In the genomic region with DNA sequence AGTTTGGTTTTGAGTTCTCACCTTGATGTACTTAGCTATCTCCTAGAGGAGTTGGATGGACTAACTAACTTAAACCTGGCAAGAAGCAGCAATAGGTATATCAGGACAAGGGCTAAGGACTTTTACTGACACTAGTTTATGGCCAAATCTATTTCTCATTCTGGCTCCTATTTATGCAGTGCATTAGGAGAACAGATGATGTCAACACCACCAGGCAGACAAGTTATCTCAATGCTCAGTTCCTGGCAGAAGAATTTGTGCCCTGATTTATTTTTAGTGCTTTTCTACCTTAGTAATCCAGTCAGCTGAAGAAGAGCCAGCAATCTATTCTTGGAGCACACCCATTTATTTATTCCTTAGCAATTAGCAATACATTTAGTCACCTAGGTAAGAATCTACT, we compare ENCODE assay signal across 15 cellular contexts. TPM values are rescaled to one million over a fixed set of nuclear protein-coding genes. Genes with fewer than 3 reads are reported as not detected.
DNase-seq lines count a peak whose midpoint lies in the region; ATAC-seq and TF ChIP-seq lines count a peak whose summit lies in the region.
"Had no signal": no experiment of that assay in that cellular context is flagged by ENCODE, and none has a peak within 500 bp of the region (broad histone marks: within the 10 kb centered on the region; RNA-seq: fewer than 3 reads in every experiment).

No MANE protein-coding gene starts in this region.

- intact Hi-C loops in uterus (cut with DNase I; ENCODE audit: low total_unique reads): no loop called here
- intact Hi-C loops in sciatic nerve (cut with DNase I): no loop called here

- peaks cover 0 to 12% of the 10 kb centered on the region in 2 donors for H3K4me1 ChIP-seq in uterus
- H3K4me1 ChIP-seq: upper lobe of left lung had no signal

- TF ChIP-seq POLR2A in uterus (IDR thresholded peaks at IDR 0.05): no peak

- no peak overlapping the region for H3K4me3 ChIP-seq in uterus
- H3K4me3 ChIP-seq: MG63, mucosa of descending colon, upper lobe of left lung had no signal

- DNase-seq in NCI-H2227 treated with DMSO at 0.1 percent for 48 hours (lab: John Stamatoyannopoulos, UW) (peak; percentile 1), NCI-H2227 (lab: John Stamatoyannopoulos, UW; ENCODE audit: unreplicated experiment) (no peak), fibroblast of gingiva (ENCODE audit: low read depth) (peak; percentile 29), myocyte (ENCODE audit: low read depth) (peak; percentile 84), uterus (no peak), sciatic nerve (ENCODE audit: low spot score) (no peak), NCI-H1092 treated with DMSO at 0.1 percent for 48 hours (lab: John Stamatoyannopoulos, UW) (no peak), NCI-H1417 (lab: John Stamatoyannopoulos, UW) (no peak)
- DNase-seq: 8988T, MG63, mucosa of descending colon, NCI-H345, upper lobe of left lung had no signal

- H3K27ac ChIP-seq in uterus: peak overlapping the region; percentile 59 to 78
- H3K27ac ChIP-seq: upper lobe of left lung had no signal

- H3K36me3 ChIP-seq in uterus: no peaks in the 10 kb centered on the region
- H3K36me3 ChIP-seq: MG63, upper lobe of left lung had no signal

- no peak for TF ChIP-seq CTCF in uterus (IDR thresholded peaks at IDR 0.05)

- ATAC-seq in sciatic nerve: no peak
- ATAC-seq: activated naive CD4-positive, alpha-beta T cell treated with anti-CD3 and anti-CD28 coated beads, Interleukin-2, amount 50 U/mL, for 72 hours; mucosa of descending colon; Panc1 had no signal

- H3K9me3 ChIP-seq in uterus: no peaks in the 10 kb centered on the region
- H3K9me3 ChIP-seq: MG63, mucosa of descending colon, upper lobe of left lung had no signal

- H3K27me3 ChIP-seq in uterus: no peaks in the 10 kb centered on the region
- H3K27me3 ChIP-seq: MG63, upper lobe of left lung had no signal

RNA-seq across cellular contexts. Expression of a gene that starts 30.7 kb away (rescaled TPM):
- total RNA-seq in myocyte (1.7 and 23.8 TPM in 2 replicates), uterus (1 to 10 TPM in 3 of 4 donors, under 1 TPM in 1; 0.51 to 2.7 (median 1.1) TPM), sciatic nerve (10.9 TPM)
- polyA plus RNA-seq in myocyte (2012): 1.00 TPM
- total RNA-seq: activated naive CD4-positive, alpha-beta T cell treated with anti-CD3 and anti-CD28 coated beads, Interleukin-2, amount 50 U/mL, for 72 hours; upper lobe of left lung had no signal

RNA-seq across cellular contexts. Expression of a gene that starts 52.3 kb away (rescaled TPM):
- total RNA-seq in myocyte: not detected in 2 replicates
- 0.04 TPM for polyA plus RNA-seq in myocyte (2012)
- total RNA-seq in uterus: not detected
- not detected for total RNA-seq in sciatic nerve
- total RNA-seq: mucosa of descending colon, upper lobe of left lung had no signal

Comparison
In these comparisons a context has a peak if more than half of its experiments do, and no peak if none do; other contexts are left out.
1. DNase-seq: peak in NCI-H2227 treated with DMSO at 0.1 percent for 48 hours (single experiment), fibroblast of gingiva (single experiment) and myocyte (single experiment); none in NCI-H2227 (single experiment), uterus (0 of 2), sciatic nerve (single experiment), NCI-H1092 treated with DMSO at 0.1 percent for 48 hours (single experiment) and NCI-H1417 (0 of 3).